22 cellular contexts compared by ENCODE assay signal in genomic region chr2:99634234-99634633, GRCh38.
DNase-seq lines count a peak whose midpoint lies in the region; ATAC-seq, FAIRE-seq and TF ChIP-seq lines count a peak whose summit lies in the region.
"Had no signal": no experiment of that assay in that cellular context is flagged by ENCODE, and none has a peak within 500 bp of the region (broad histone marks: within the 10 kb centered on the region; RNA-seq: fewer than 3 reads in every experiment).

No MANE protein-coding gene starts in this region.

- no peak overlapping the region for H3K9ac ChIP-seq in OCI-LY1 (ENCODE audit: low read length)

- H3K4me3 Mint-ChIP-seq in naive B cell, result peak overlapping the region in 1 of 8 donors; percentile 34
- H3K4me3 Mint-ChIP-seq: IgD-negative memory B cell had no signal

- intact Hi-C loops in heart left ventricle (cut with DNase I), result loop anchor here in 2 of 10 donors (10.0 kb wide), 2 partner anchors 61 to 79 kb away; no protein-coding TSS in a partner anchor

- H2AFZ ChIP-seq in OCI-LY1 (ENCODE audit: low read length), result no peak overlapping the region

- H3K36me3 ChIP-seq in OCI-LY1 (ENCODE audit: insufficient read depth, low read length), result peaks cover 68% of the 10 kb centered on the region
- H3K36me3 ChIP-seq in heart left ventricle, result no peaks in the 10 kb centered on the region
- H3K36me3 ChIP-seq: SJSA1 had no signal

- peak; percentile 35 for DNase-seq in SIG-M5 treated with dmso at 0.1 percent for 504 hours (lab: John Stamatoyannopoulos, UW; ENCODE audit: unreplicated experiment)
- DNase-seq in SIG-M5 (lab: John Stamatoyannopoulos, UW), result no peak
- DNase-seq in NAMALWA (ENCODE audit: low spot score), result peak; percentile 52
- peak; percentile 11 for DNase-seq in naive B cell
- no peak for DNase-seq in heart left ventricle
- DNase-seq in RCC 7860 (ENCODE audit: low spot score), result no peak
- DNase-seq in D341Med (ENCODE audit: low spot score), result no peak
- DNase-seq: ACHN; NCI-H1105; NCI-H1694; NCI-H2081; NCI-H2171; NCI-H345; NCI-H524; NCI-H774; NK-92 treated with Interleukin-12 subunit alpha and Interleukin-12 subunit beta, amount 100 ng/mL, for 24 hours had no signal

- H3K9me3 ChIP-seq in OCI-LY1 (ENCODE audit: low read length) (0 out of 2 replicates have a peak, but pooled peaks cover 5% of the 10 kb centered on the region), heart left ventricle (peaks cover 0 to 9% (median 0%) of the 10 kb centered on the region in 12 donors)
- H3K9me3 ChIP-seq: SJSA1 had no signal

- H4K20me1 ChIP-seq in OCI-LY1 (ENCODE audit: insufficient read depth, low read length), result no peaks in the 10 kb centered on the region

- no peak overlapping the region for H3K4me3 ChIP-seq in OCI-LY1 (ENCODE audit: low read depth, low read length, poor library complexity, severe bottlenecking)
- H3K4me3 ChIP-seq in heart left ventricle, result no peak overlapping the region
- H3K4me3 ChIP-seq: SJSA1 had no signal

- no peaks in the 10 kb centered on the region for H3K79me2 ChIP-seq in OCI-LY1 (ENCODE audit: insufficient read depth, low read length)

- H3K4me1 ChIP-seq in OCI-LY1 (ENCODE audit: insufficient read depth, low read length, severe bottlenecking) (peaks cover 38% of the 10 kb centered on the region), heart left ventricle (peaks cover 0 to 35% (median 20%) of the 10 kb centered on the region in 12 donors)
- H3K4me1 ChIP-seq: SJSA1 had no signal

- peak overlapping the region in 3 of 6 donors; percentile 52 to 87 (median 87) for H3K27ac Mint-ChIP-seq in naive B cell

- H3K27me3 Mint-ChIP-seq in naive B cell, result no peaks in the 10 kb centered on the region
- H3K27me3 Mint-ChIP-seq: IgD-negative memory B cell had no signal

- peaks cover 0 to 14% (median 2%) of the 10 kb centered on the region in 7 donors for H3K9me3 Mint-ChIP-seq in naive B cell
- H3K9me3 Mint-ChIP-seq: IgD-negative memory B cell had no signal

- no peak overlapping the region for H3K4me2 ChIP-seq in OCI-LY1 (ENCODE audit: low read length)

- no peak for ATAC-seq in naive B cell (ENCODE audit: low read depth in 2 of 2)
- ATAC-seq in heart left ventricle, result no peak

- H3K27ac ChIP-seq in OCI-LY1 (ENCODE audit: low read depth, low read length, poor library complexity, severe bottlenecking), result peak overlapping the region; percentile 8
- H3K27ac ChIP-seq in heart left ventricle, result no peak overlapping the region
- H3K27ac ChIP-seq: 22Rv1, C4-2B, SJSA1 had no signal

- no peak for TF ChIP-seq POLR2A in heart left ventricle (IDR thresholded peaks at IDR 0.05)

- WGBS in heart left ventricle, 4 donors, result 93 to 97% (median 96%) methylated on average over 2 of the region's 2 CpGs

- H3K27me3 ChIP-seq in OCI-LY1 (ENCODE audit: insufficient read depth, low read length), result no peaks in the 10 kb centered on the region
- no peaks in the 10 kb centered on the region for H3K27me3 ChIP-seq in heart left ventricle
- H3K27me3 ChIP-seq: SJSA1 had no signal

- TF ChIP-seq CTCF in OCI-LY1 (IDR thresholded peaks at IDR 0.05; ENCODE audit: low read length) (no peak), heart left ventricle (IDR thresholded peaks at IDR 0.05) (no peak)

- H3K36me3 Mint-ChIP-seq in naive B cell, result peaks cover 16 to 22% of the 10 kb centered on the region in 2 donors

- no peak for FAIRE-seq in RCC 7860 (lab: Jason Lieb, UNC)
- FAIRE-seq: H54 had no signal

- 0 out of 2 replicates have a peak, but pooled peaks cover 5% of the 10 kb centered on the region for H3F3A ChIP-seq in OCI-LY1 (ENCODE audit: insufficient read depth, low read length)

- peaks cover 53 to 77% (median 70%) of the 10 kb centered on the region in 3 donors for H3K4me1 Mint-ChIP-seq in naive B cell

- no peaks in the 10 kb centered on the region for H3K9me2 ChIP-seq in OCI-LY1 (ENCODE audit: low read depth, low read length)

Comparison
In these comparisons a context has a peak if more than half of its experiments do, and no peak if none do; other contexts are left out.
1. DNase-seq: peak in SIG-M5 treated with dmso at 0.1 percent for 504 hours (single experiment), NAMALWA (single experiment) and naive B cell (single experiment); none in SIG-M5 (single experiment), heart left ventricle (0 of 5), RCC 7860 (single experiment) and D341Med (single experiment).